In genomic region chr3:29374255-29374654, GRCh38 we compare ENCODE assay signal across 17 cellular contexts.
DNase-seq lines count a peak whose midpoint lies in the region; ATAC-seq, FAIRE-seq and TF ChIP-seq lines count a peak whose summit lies in the region.
"Had no signal": no experiment of that assay in that cellular context is flagged by ENCODE, and none has a peak within 500 bp of the region (broad histone marks: within the 10 kb centered on the region; RNA-seq: fewer than 3 reads in every experiment).

No MANE protein-coding gene starts in this region.

- H3K36me3 ChIP-seq in astrocyte (ENCODE audit: insufficient read depth, low read length), result no peaks in the 10 kb centered on the region
- no peaks in the 10 kb centered on the region for H3K36me3 ChIP-seq in H7 (replicated peaks; ENCODE audit: control insufficient read depth, insufficient read depth, low read length)

- no peaks in the 10 kb centered on the region for H3K4me1 ChIP-seq in astrocyte (ENCODE audit: insufficient read depth, low read length)

- no peaks in the 10 kb centered on the region for H3K9me3 ChIP-seq in astrocyte (ENCODE audit: insufficient read depth, low read depth, low read length)

- H3K4me3 Mint-ChIP-seq in astrocyte (ENCODE audit: unreplicated experiment), result no peak overlapping the region
- H3K4me3 Mint-ChIP-seq: B cell; CD4-positive, alpha-beta T cell had no signal

- H2AFZ ChIP-seq in astrocyte (ENCODE audit: low read depth, low read length), result no peak overlapping the region

- H4K20me1 ChIP-seq in astrocyte (ENCODE audit: insufficient read depth, low read length), result peaks cover 44% of the 10 kb centered on the region

- peaks cover 45% of the 10 kb centered on the region for H3K4me1 Mint-ChIP-seq in astrocyte (ENCODE audit: low read depth, unreplicated experiment)
- H3K4me1 Mint-ChIP-seq: B cell had no signal

- TF ChIP-seq CTCF in astrocyte (IDR thresholded peaks at IDR 0.05; ENCODE audit: insufficient read depth, low read depth, low read length), result no peak
- no peak for TF ChIP-seq CTCF in fibroblast of the aortic adventitia (IDR thresholded peaks at IDR 0.05; ENCODE audit: insufficient read depth, low read length)

- H3K79me2 ChIP-seq in astrocyte (ENCODE audit: insufficient read depth, low read length), result peaks cover 23% of the 10 kb centered on the region

- peaks cover 7% of the 10 kb centered on the region for H3K36me3 Mint-ChIP-seq in astrocyte (ENCODE audit: low read depth, unreplicated experiment)

- no peaks in the 10 kb centered on the region for H3K27me3 ChIP-seq in astrocyte (ENCODE audit: insufficient read depth, low read length)
- no peaks in the 10 kb centered on the region for H3K27me3 ChIP-seq in H7 (ENCODE audit: control insufficient read depth, insufficient read depth, low read length)

- H3K27ac Mint-ChIP-seq in astrocyte (ENCODE audit: unreplicated experiment), result peak overlapping the region; percentile 81
- H3K27ac Mint-ChIP-seq: B cell; CD4-positive, alpha-beta T cell had no signal

- no peak overlapping the region for H3K4me2 ChIP-seq in astrocyte (ENCODE audit: low read length)

- peak; percentile 57 for ATAC-seq in HG03354 (IDR thresholded peaks at IDR 0.05; ENCODE audit: poor library complexity, severe bottlenecking, unreplicated experiment)

- FAIRE-seq in GM18507 (lab: Jason Lieb, UNC) (peak; percentile 57), astrocyte (lab: Jason Lieb, UNC) (peak; percentile 62)
- FAIRE-seq: A204.1, GM12891, GM19239, H54 had no signal

- DNase-seq in GM18507 (ENCODE audit: extremely low spot score, insufficient read length, low read depth), result no peak
- DNase-seq in astrocyte (ENCODE audit: low read depth), result no peak
- DNase-seq in fibroblast of the aortic adventitia (ENCODE audit: low read depth), result peak; percentile 38
- no peak for DNase-seq in ureter (ENCODE audit: low spot score)
- DNase-seq in middle frontal gyrus (ENCODE audit: extremely low spot score, low spot score), result no peak
- DNase-seq in NCI-H1417 treated with DMSO at 0.1 percent for 48 hours (lab: John Stamatoyannopoulos, UW), result no peak
- no peak for DNase-seq in H7
- DNase-seq: C1 segment of cervical spinal cord; Calu3; CD4-positive, alpha-beta T cell; DMS79 had no signal

- H3K27ac ChIP-seq in astrocyte (ENCODE audit: low read depth, low read length), result no peak overlapping the region

- H3K9me3 Mint-ChIP-seq in astrocyte (ENCODE audit: unreplicated experiment), result peaks cover 3% of the 10 kb centered on the region

- H3K9ac ChIP-seq in astrocyte (ENCODE audit: low read length), result no peak overlapping the region

- H3K27me3 Mint-ChIP-seq in astrocyte (ENCODE audit: low read depth, unreplicated experiment), result no peaks in the 10 kb centered on the region
- H3K27me3 Mint-ChIP-seq: B cell; CD4-positive, alpha-beta T cell had no signal

- H3K4me3 ChIP-seq in astrocyte (ENCODE audit: insufficient read depth, low read depth, low read length) (no peak overlapping the region), fibroblast of the aortic adventitia (ENCODE audit: low read depth, low read length) (no peak overlapping the region), H7 (ENCODE audit: insufficient read depth, low read depth, low read length) (no peak overlapping the region)
